Comparison of ENCODE assay signal across 14 cellular contexts in genomic region chr7:16028103-16028502, GRCh38.
A peak's percentile ranks its signal among the peaks of the same experiment; 100 is the strongest.
DNase-seq lines count a peak whose midpoint lies in the region; ATAC-seq and TF ChIP-seq lines count a peak whose summit lies in the region.
"Had no signal": no experiment of that assay in that cellular context is flagged by ENCODE, and none has a peak within 500 bp of the region (broad histone marks: within the 10 kb centered on the region; RNA-seq: fewer than 3 reads in every experiment).

No MANE protein-coding gene starts in this region.

- no peak overlapping the region for H3K18ac ChIP-seq in mesenchymal stem cell (ENCODE audit: low read depth in 1 of 2, low read length in 2 of 2)

- H2AK5ac ChIP-seq in mesenchymal stem cell (ENCODE audit: low read length, severe bottlenecking): no peak overlapping the region

- no peak overlapping the region for H2BK12ac ChIP-seq in mesenchymal stem cell (ENCODE audit: low read length in 2 of 2)

- H3K9me3 ChIP-seq in mesenchymal stem cell (ENCODE audit: control insufficient read depth, low read length) (no peaks in the 10 kb centered on the region), T-helper 17 cell (ENCODE audit: control insufficient read depth, low read length, poor library complexity, severe bottlenecking) (no peaks in the 10 kb centered on the region)
- H3K9me3 ChIP-seq: BLaER1, Peyer's patch had no signal

- peaks cover 2% of the 10 kb centered on the region for H3K4me1 ChIP-seq in mesenchymal stem cell (ENCODE audit: control insufficient read depth, insufficient read depth, low read depth, low read length)
- H3K4me1 ChIP-seq: BLaER1, Peyer's patch had no signal

- no peaks in the 10 kb centered on the region for H3K27me3 ChIP-seq in mesenchymal stem cell (ENCODE audit: control insufficient read depth in 1 of 2, insufficient read depth in 1 of 2, low read length in 2 of 2)
- H3K27me3 ChIP-seq: BLaER1, Peyer's patch had no signal

- no peaks in the 10 kb centered on the region for H3K36me3 ChIP-seq in mesenchymal stem cell (ENCODE audit: control insufficient read depth in 1 of 2, insufficient read depth in 2 of 2, low read depth in 1 of 2, low read length in 2 of 2)
- H3K36me3 ChIP-seq: BLaER1, Peyer's patch had no signal

- no peak overlapping the region for H2BK120ac ChIP-seq in mesenchymal stem cell (ENCODE audit: low read depth, low read length)

- H2AFZ ChIP-seq in mesenchymal stem cell (ENCODE audit: low read depth, low read length): no peak overlapping the region

- peak overlapping the region; percentile 61 for H3K9ac ChIP-seq in mesenchymal stem cell (ENCODE audit: low read length)
- H3K9ac ChIP-seq: BLaER1 had no signal

- no peak overlapping the region for H3K4me3 Mint-ChIP-seq in T-helper 17 cell
- H3K4me3 Mint-ChIP-seq: stimulated activated effector memory CD8-positive, alpha-beta T cell treated with anti-CD3 and anti-CD28 coated beads, Interleukin-12 subunit alpha, Interleukin-12 subunit beta, amount 100 ng/mL, for 72 hours had no signal

- H3K4me1 Mint-ChIP-seq in T-helper 17 cell: no peaks in the 10 kb centered on the region
- H3K4me1 Mint-ChIP-seq: stimulated activated effector memory CD8-positive, alpha-beta T cell treated with anti-CD3 and anti-CD28 coated beads, Interleukin-12 subunit alpha, Interleukin-12 subunit beta, amount 100 ng/mL, for 72 hours had no signal

- H2BK15ac ChIP-seq in mesenchymal stem cell (ENCODE audit: low read depth, poor library complexity, severe bottlenecking): no peak overlapping the region

- H3K27ac ChIP-seq in mesenchymal stem cell (ENCODE audit: low read length, poor library complexity, severe bottlenecking): no peak overlapping the region
- H3K27ac ChIP-seq: BLaER1 had no signal

- H3K4ac ChIP-seq in mesenchymal stem cell (ENCODE audit: low read depth in 1 of 2, low read length in 2 of 2): no peak overlapping the region

- no peak overlapping the region for H3K4me3 ChIP-seq in mesenchymal stem cell (ENCODE audit: insufficient read depth in 1 of 2, low read depth in 1 of 2, low read length in 2 of 2)
- H3K4me3 ChIP-seq: BLaER1, Peyer's patch had no signal

- peak; percentile 54 for DNase-seq in AG08396 (ENCODE audit: low spot score)
- peak; percentile 95 for DNase-seq in NCI-H226
- DNase-seq in mesenchymal stem cell: peak; percentile 90
- no peak for DNase-seq in OCI-M2 (lab: John Stamatoyannopoulos, UW; ENCODE audit: unreplicated experiment)
- DNase-seq in ACHN: no peak
- DNase-seq in T-helper 17 cell: no peak
- DNase-seq: activated CD4-positive, CD25-positive, alpha-beta regulatory T cell; activated effector memory CD4-positive, alpha-beta T cell treated with anti-CD3 and anti-CD28 coated beads, Interleukin-2, amount 50 U/mL, for 16 hours; NCI-H2029; Peyer's patch had no signal

- H3K36me3 Mint-ChIP-seq in T-helper 17 cell (ENCODE audit: low read depth): no peaks in the 10 kb centered on the region
- H3K36me3 Mint-ChIP-seq: stimulated activated effector memory CD8-positive, alpha-beta T cell treated with anti-CD3 and anti-CD28 coated beads, Interleukin-12 subunit alpha, Interleukin-12 subunit beta, amount 100 ng/mL, for 72 hours had no signal

- H4K91ac ChIP-seq in mesenchymal stem cell (ENCODE audit: low read length): no peak overlapping the region

- H3K27ac Mint-ChIP-seq in T-helper 17 cell: no peak overlapping the region
- H3K27ac Mint-ChIP-seq: stimulated activated effector memory CD8-positive, alpha-beta T cell treated with anti-CD3 and anti-CD28 coated beads, Interleukin-12 subunit alpha, Interleukin-12 subunit beta, amount 100 ng/mL, for 72 hours had no signal

- H3K79me1 ChIP-seq in mesenchymal stem cell (replicated peaks; ENCODE audit: low read length, poor library complexity, severe bottlenecking): no peaks in the 10 kb centered on the region

- H3K23ac ChIP-seq in mesenchymal stem cell (ENCODE audit: low read length in 2 of 2): no peak overlapping the region

- WGBS in mesenchymal stem cell: 0% methylated on average over 1 of the region's 2 CpGs

- in situ Hi-C loops in ACHN (cut with HindIII; ENCODE audit: low pct_ligation_motif_present, low pct_unique_long_range_greater_than_20kb, low sequenced_read_pairs): no loop called here

- no peak overlapping the region for H2BK5ac ChIP-seq in mesenchymal stem cell (ENCODE audit: low read depth, low read length, poor library complexity, severe bottlenecking)

- H3K4me2 ChIP-seq in mesenchymal stem cell (ENCODE audit: low read length, poor library complexity, severe bottlenecking): no peak overlapping the region
- H3K4me2 ChIP-seq: BLaER1 had no signal

- ATAC-seq in esophagus mucosa (peak; percentile 37), SK-N-SH treated with all-trans-retinoic acid at 6 μM for 48 hours (no peak), T-helper 17 cell (no peak)
- ATAC-seq: stimulated activated effector memory CD8-positive, alpha-beta T cell treated with anti-CD3 and anti-CD28 coated beads, Interleukin-12 subunit alpha, Interleukin-12 subunit beta, amount 100 ng/mL, for 72 hours had no signal

- H3K27me3 Mint-ChIP-seq in T-helper 17 cell: no peaks in the 10 kb centered on the region

- no peak overlapping the region for H3K14ac ChIP-seq in mesenchymal stem cell (ENCODE audit: low read length in 2 of 2)

- H4K8ac ChIP-seq in mesenchymal stem cell (ENCODE audit: low read length): no peak overlapping the region

TF ChIP-seq in SK-N-SH treated with all-trans-retinoic acid at 6 μM for 48 hours, 23 proteins besides CTCF, POLR2A, EP300 and RAD21 (continues in another document):
- TF ChIP-seq ZFP3 (CRISPR knock-in tag; IDR thresholded peaks at IDR 0.05) (no peak), OSR1 (CRISPR knock-in tag; IDR thresholded peaks at IDR 0.05) (no peak), CSRNP3 (CRISPR knock-in tag; IDR thresholded peaks at IDR 0.05) (no peak), ZNF565 (CRISPR knock-in tag; conservative IDR thresholded peaks at IDR 0.05; ENCODE audit: low read depth) (no peak), BACH2 (CRISPR knock-in tag; IDR thresholded peaks at IDR 0.05; ENCODE audit: borderline replicate concordance) (no peak), ESRRG (CRISPR knock-in tag; IDR thresholded peaks at IDR 0.05) (no peak), ARNTL (CRISPR knock-in tag; IDR thresholded peaks at IDR 0.05; ENCODE audit: borderline replicate concordance, low read depth) (no peak), RARB (CRISPR knock-in tag; IDR thresholded peaks at IDR 0.05) (no peak), TCF4 (CRISPR knock-in tag; IDR thresholded peaks at IDR 0.05; ENCODE audit: borderline replicate concordance) (no peak), POU6F1 (CRISPR knock-in tag; IDR thresholded peaks at IDR 0.05; ENCODE audit: borderline replicate concordance, low read depth) (no peak), SNAI2 (CRISPR knock-in tag; IDR thresholded peaks at IDR 0.05) (no peak), CREB5 (CRISPR knock-in tag; IDR thresholded peaks at IDR 0.05; ENCODE audit: low read depth) (no peak), ZFP30 (CRISPR knock-in tag; IDR thresholded peaks at IDR 0.05) (no peak), ZC3H10 (CRISPR knock-in tag; IDR thresholded peaks at IDR 0.05) (no peak)

Comparison
In these comparisons a context has a peak if more than half of its experiments do, and no peak if none do; other contexts are left out.
1. DNase-seq: peak in AG08396 (single experiment), NCI-H226 (single experiment) and mesenchymal stem cell (single experiment); none in OCI-M2 (single experiment), ACHN (single experiment) and T-helper 17 cell (0 of 3).